In the genomic region with DNA sequence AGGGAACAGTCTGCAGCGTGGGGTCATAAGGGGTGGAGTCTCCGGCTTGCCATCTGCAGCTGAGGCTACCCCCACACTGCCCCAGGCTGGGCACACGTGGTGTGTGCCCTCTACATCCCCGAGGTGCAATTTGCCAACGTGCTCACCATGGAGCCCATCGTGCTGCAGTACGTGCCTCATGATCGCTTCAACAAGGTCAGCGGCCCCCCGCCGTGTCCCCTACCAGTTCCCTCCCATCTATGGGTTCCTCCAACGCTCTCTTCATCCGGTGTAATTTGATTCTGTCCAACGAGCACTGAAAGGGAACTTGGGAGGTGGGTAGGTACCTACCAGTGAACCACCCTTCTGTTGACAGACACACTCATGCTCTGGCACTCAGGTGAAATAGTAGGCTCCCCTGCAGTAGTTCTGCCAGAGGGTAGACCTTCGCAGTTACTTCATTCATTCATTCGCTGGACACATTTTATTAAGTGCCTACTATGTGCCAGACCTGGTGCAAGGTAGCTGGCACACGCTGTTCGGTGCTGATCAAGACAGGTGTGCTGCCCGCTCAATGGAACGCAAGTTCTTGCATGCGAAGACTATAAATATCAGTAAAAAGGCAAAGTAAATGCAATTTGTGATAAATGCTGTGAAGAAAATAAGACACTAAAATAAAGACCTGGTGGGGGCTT, we compare ENCODE assay signal across 12 cellular contexts. TPM values are rescaled to one million over a fixed set of nuclear protein-coding genes. Genes with fewer than 3 reads are reported as not detected.
A peak's percentile ranks its signal among the peaks of the same experiment; 100 is the strongest.
DNase-seq lines count a peak whose midpoint lies in the region; ATAC-seq and TF ChIP-seq lines count a peak whose summit lies in the region.
"Had no signal": no experiment of that assay in that cellular context is flagged by ENCODE, and none has a peak within 500 bp of the region (broad histone marks: within the 10 kb centered on the region; RNA-seq: fewer than 3 reads in every experiment).

No MANE protein-coding gene starts in this region.

- H3K9me3 ChIP-seq in A673 (ENCODE audit: low read depth, low read length, poor library complexity, severe bottlenecking), result no peaks in the 10 kb centered on the region

- ATAC-seq in WTC11 (no peak), GM21737 (IDR thresholded peaks at IDR 0.05; ENCODE audit: unreplicated experiment) (no peak)

- H3K4me1 Mint-ChIP-seq in WTC11, result peaks cover 55% of the 10 kb centered on the region

- POLR2A ChIA-PET in A673 (lab: Charles Lee; ENCODE audit: low non-redundant PET) (no interaction called here), WTC11 (lab: Charles Lee) (interaction anchor here (1.4 kb wide), 1 partner anchor 20 kb away, joined by 5 read pairs; no protein-coding TSS in a partner anchor)

- intact Hi-C loops in A673 (cut with micrococcal nuclease; ENCODE audit: unreplicated experiment), result no loop called here

- no peak overlapping the region for H3K27ac Mint-ChIP-seq in WTC11

- no peaks in the 10 kb centered on the region for H3K9me3 Mint-ChIP-seq in WTC11
- H3K9me3 Mint-ChIP-seq: mesothelial cell of epicardium had no signal

- peaks cover 61% of the 10 kb centered on the region for H3K27me3 Mint-ChIP-seq in WTC11 (ENCODE audit: low read depth)

- H3K27me3 ChIP-seq in A673 (replicated peaks; ENCODE audit: insufficient read depth, low read depth, low read length, poor library complexity), result no peaks in the 10 kb centered on the region

- H3K4me3 Mint-ChIP-seq in WTC11, result peak overlapping the region; percentile 77

- H3K36me3 Mint-ChIP-seq in WTC11, result 0 out of 2 replicates have a peak, but pooled peaks cover 3% of the 10 kb centered on the region

- DNase-seq in A673 (ENCODE audit: low spot score) (no peak), COLO668 (lab: John Stamatoyannopoulos, UW; ENCODE audit: unreplicated experiment) (peak; percentile 31), WTC11 (ENCODE audit: low spot score) (no peak), left kidney (ENCODE audit: low read depth, low spot score) (peak; percentile 80), glomerular visceral epithelial cell (ENCODE audit: extremely low spot score) (no peak), NCI-H345 treated with DMSO at 0.1 percent for 48 hours (lab: John Stamatoyannopoulos, UW; ENCODE audit: unreplicated experiment) (no peak), NCI-H2196 (lab: John Stamatoyannopoulos, UW; ENCODE audit: unreplicated experiment) (no peak)
- DNase-seq: NCI-H524, Right ventricle myocardium superior, WERI-Rb-1 had no signal

- H3K4me1 ChIP-seq in A673 (ENCODE audit: insufficient read depth, low read length, poor library complexity, severe bottlenecking), result no peaks in the 10 kb centered on the region

- no peak overlapping the region for H3K27ac ChIP-seq in A673 (ENCODE audit: low read depth, low read length, poor library complexity, severe bottlenecking)
- H3K27ac ChIP-seq: WERI-Rb-1 had no signal

- CTCF ChIA-PET in A673 (lab: Charles Lee), result no interaction called here
- CTCF ChIA-PET in WTC11 (lab: Charles Lee), result interaction anchor here (1.4 to 4.9 kb wide), 3 partner anchors 11 to 150 kb away, joined by 13 to 28 read pairs (median 13); no protein-coding TSS in a partner anchor

- no peak overlapping the region for H3K4me3 ChIP-seq in A673 (ENCODE audit: low read depth, low read length, poor library complexity, severe bottlenecking)

- H3K36me3 ChIP-seq in A673 (ENCODE audit: insufficient read depth, low read length, poor library complexity, severe bottlenecking), result peaks cover 7% of the 10 kb centered on the region

- BruUV-seq in A673 (replicated peaks; lab: Mats Ljungman, UMichigan), result TSS peak; percentile 26

- TF ChIP-seq CTCF in A673 (conservative IDR thresholded peaks at IDR 0.05; ENCODE audit: low read depth, low read length) (no peak), WTC11 (IDR thresholded peaks at IDR 0.05) (no peak)

TF ChIP-seq in WTC11, 78 proteins besides CTCF, POLR2A, EP300 and RAD21:
- no peak for TF ChIP-seq RORB (CRISPR knock-in tag; IDR thresholded peaks at IDR 0.05)
- TF ChIP-seq ZNF317 (CRISPR knock-in tag; IDR thresholded peaks at IDR 0.05; ENCODE audit: borderline replicate concordance, low read depth), result no peak
- TF ChIP-seq USF1 (CRISPR knock-in tag; IDR thresholded peaks at IDR 0.05), result no peak
- no peak for TF ChIP-seq ZNF396 (CRISPR knock-in tag; IDR thresholded peaks at IDR 0.05; ENCODE audit: borderline replicate concordance)
- TF ChIP-seq OVOL2 (CRISPR knock-in tag; IDR thresholded peaks at IDR 0.05; ENCODE audit: borderline replicate concordance), result no peak

RNA-seq across cellular contexts. Expression of gene MLLT6, which starts 2.7 kb away (rescaled TPM):
- total RNA-seq in A673 (2021), result 41.4 and 59.5 TPM in 2 replicates
- 34.4 to 48.0 TPM (median 36.6 TPM) in 3 replicates for total RNA-seq in WTC11 (2021)

RNA-seq across cellular contexts. Expression of gene CISD3, which starts 22.3 kb away (rescaled TPM):
- total RNA-seq in A673 (2021), result 6.6 and 8.5 TPM in 2 replicates
- total RNA-seq in WTC11 (2021), result 12.1 to 15.7 TPM (median 15.6 TPM) in 3 replicates

RNA-seq across cellular contexts. Expression of gene EPOP, which starts 33.1 kb away (rescaled TPM):
- total RNA-seq in A673 (2021), result 4.0 and 5.9 TPM in 2 replicates
- total RNA-seq in WTC11 (2021), result 8.7 to 12.3 TPM (median 9.0 TPM) in 3 replicates

RNA-seq across cellular contexts. Expression of gene PCGF2, which starts 40.3 kb away (rescaled TPM):
- total RNA-seq in A673 (2021) (34.4 and 42.0 TPM in 2 replicates), WTC11 (2021) (102 to 111 TPM (median 104 TPM) in 3 replicates)

RNA-seq across cellular contexts. Expression of gene PSMB3, which starts 44.7 kb away (rescaled TPM):
- total RNA-seq in A673 (2021), result 217 and 232 TPM in 2 replicates
- 266 to 273 TPM (median 266 TPM) in 3 replicates for total RNA-seq in WTC11 (2021)

Comparison
In these comparisons a context has a peak if more than half of its experiments do, and no peak if none do; other contexts are left out.
1. DNase-seq: peak in COLO668 (single experiment) and left kidney (single experiment); none in A673 (single experiment), WTC11 (single experiment), glomerular visceral epithelial cell (single experiment), NCI-H345 treated with DMSO at 0.1 percent for 48 hours (single experiment) and NCI-H2196 (single experiment).